Comparison of ENCODE assay signal across 15 cellular contexts in the genomic region with DNA sequence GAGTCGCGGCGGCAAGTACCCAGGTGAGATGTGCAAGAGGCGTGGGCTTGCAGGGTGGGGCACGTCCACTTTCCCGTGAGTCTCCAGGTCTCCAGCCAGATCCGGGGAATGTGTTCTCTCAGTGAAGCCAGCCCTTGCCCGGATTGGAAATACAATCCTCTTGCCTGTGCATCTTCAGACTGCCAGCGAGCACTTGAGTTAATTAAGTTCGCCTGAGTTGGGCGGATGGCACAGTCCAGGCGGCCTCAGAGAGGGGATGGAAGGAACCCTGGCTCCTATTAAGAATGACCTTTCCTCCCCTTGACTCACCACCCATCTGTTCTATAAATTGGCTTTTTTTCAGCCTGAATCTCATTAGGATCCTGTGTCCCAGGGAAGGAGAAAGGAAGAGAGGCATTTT. TPM values are rescaled to one million over a fixed set of nuclear protein-coding genes. Genes with fewer than 3 reads are reported as not detected.
"Had no signal": no experiment of that assay in that cellular context is flagged by ENCODE, and none has a peak within 500 bp of the region (broad histone marks: within the 10 kb centered on the region; RNA-seq: fewer than 3 reads in every experiment).

No MANE protein-coding gene starts in this region.

- ATAC-seq: body of pancreas; effector memory CD8-positive, alpha-beta T cell; left colon; natural killer cell; right lobe of liver; stimulated activated effector memory CD8-positive, alpha-beta T cell treated with anti-CD3 and anti-CD28 coated beads, Interleukin-12 subunit alpha, Interleukin-12 subunit beta, amount 100 ng/mL, for 72 hours; WTC11 had no signal

- H3K36me3 ChIP-seq: prostate gland, right lobe of liver, thyroid gland, uterus had no signal

- H3K27me3 ChIP-seq: body of pancreas, right lobe of liver, thyroid gland, uterus had no signal

- H3K4me3 ChIP-seq: body of pancreas, prostate gland, right lobe of liver, thyroid gland, uterus had no signal

- H3K9me3 ChIP-seq: body of pancreas, prostate gland, right lobe of liver, thyroid gland, uterus had no signal

- H3K27ac ChIP-seq: body of pancreas, prostate gland, right lobe of liver, thyroid gland, uterus had no signal

- DNase-seq: activated CD4-positive, alpha-beta T cell treated with anti-CD3 and anti-CD28 coated beads, Interleukin-2, amount 10 ng/mL, durations not matched to agents 7 days and 5 days; activated effector memory CD4-positive, alpha-beta T cell treated with Interleukin-2 at 50 U/mL for 16 hours; activated T-cell treated with anti-CD3 and anti-CD28 coated beads, Interleukin-2, amount 50 U/mL, for 1 hour; body of pancreas; effector memory CD8-positive, alpha-beta T cell; left colon; mammary epithelial cell; natural killer cell; right lobe of liver; thyroid gland; uterus had no signal

RNA-seq across cellular contexts. Expression of a gene that starts 33.3 kb away (rescaled TPM):
- total RNA-seq: activated CD4-positive, alpha-beta T cell treated with anti-CD3 and anti-CD28 coated beads, Interleukin-2, amount 10 ng/mL, durations not matched to agents 7 days and 5 days; body of pancreas; epithelial cell of proximal tubule; natural killer cell had no signal
